ENCODE assay signal across 11 cellular contexts in the genomic region with DNA sequence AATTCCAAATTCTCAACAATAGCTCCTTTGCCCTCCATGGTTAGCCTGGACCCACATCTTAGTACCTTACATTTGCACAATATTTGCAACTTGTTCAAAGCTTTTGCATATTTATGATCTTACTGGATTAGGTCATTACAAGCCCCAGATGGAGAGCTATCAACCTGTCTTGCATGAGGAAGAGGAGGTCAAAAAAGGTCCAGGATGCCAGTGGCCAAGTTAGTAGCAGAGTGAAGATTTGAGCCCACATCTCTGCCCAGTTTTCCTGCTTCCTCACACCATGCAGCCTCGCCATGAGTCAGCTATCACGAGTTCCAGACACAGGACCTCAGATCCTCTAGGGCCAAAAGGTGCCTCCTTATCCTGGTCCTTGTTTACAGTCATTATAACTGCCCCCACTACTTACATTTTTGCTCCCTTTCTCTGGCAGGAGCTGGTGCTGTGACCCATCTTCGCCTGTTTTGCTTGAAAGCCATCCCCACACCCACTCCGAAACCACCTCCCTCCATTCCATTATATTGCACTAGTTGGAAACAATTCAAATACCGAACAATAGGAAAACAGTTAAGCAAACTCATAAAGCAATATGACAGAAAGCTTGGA.
DNase-seq lines count a peak whose midpoint lies in the region; ATAC-seq and TF ChIP-seq lines count a peak whose summit lies in the region.
"Had no signal": no experiment of that assay in that cellular context is flagged by ENCODE, and none has a peak within 500 bp of the region (broad histone marks: within the 10 kb centered on the region; RNA-seq: fewer than 3 reads in every experiment).

No MANE protein-coding gene starts in this region.

- H3K4me3 ChIP-seq in cardiac fibroblast (replicated peaks in 1 of 2; ENCODE audit: low read depth in 2 of 2, low read length in 2 of 2) = no peak overlapping the region
- H3K4me3 ChIP-seq: sigmoid colon had no signal

- peaks cover 25% of the 10 kb centered on the region for H3K4me1 Mint-ChIP-seq in nephron

- DNase-seq in CMK (ENCODE audit: low read depth) = peak; percentile 18
- peak; percentile 87 to 90 for DNase-seq in NCI-H526 (lab: John Stamatoyannopoulos, UW)
- DNase-seq in cardiac fibroblast (ENCODE audit: low read depth in 2 of 2) = peak; percentile 74 to 85
- no peak for DNase-seq in T1000 (lab: John Stamatoyannopoulos, UW)
- no peak for DNase-seq in NCI-H82 (lab: John Stamatoyannopoulos, UW)
- no peak for DNase-seq in 8988T
- DNase-seq: DND-41, sigmoid colon, T-helper 2 cell had no signal

- peak overlapping the region in 2 of 3 experiments; percentile 26 to 56 for H3K27ac Mint-ChIP-seq in nephron

- no peaks in the 10 kb centered on the region for H3K9me3 Mint-ChIP-seq in nephron

- no peak for ATAC-seq in GM21390 (IDR thresholded peaks at IDR 0.05; ENCODE audit: unreplicated experiment)

- H3K36me3 Mint-ChIP-seq in nephron (ENCODE audit: low read depth) = no peaks in the 10 kb centered on the region

- no peak for TF ChIP-seq CTCF in cardiac fibroblast (IDR thresholded peaks at IDR 0.05; ENCODE audit: low read depth, low read length)
- no peak for TF ChIP-seq CTCF in nephron (IDR thresholded peaks at IDR 0.05; ENCODE audit: unreplicated experiment in 3 of 3)

- peaks cover 6% of the 10 kb centered on the region for H3K27me3 Mint-ChIP-seq in nephron (ENCODE audit: low read depth)

- no peak overlapping the region for H3K4me3 Mint-ChIP-seq in nephron

Comparison
In these comparisons a context has a peak if more than half of its experiments do, and no peak if none do; other contexts are left out.
1. DNase-seq: peak in CMK (single experiment), NCI-H526 (2 of 2) and cardiac fibroblast (2 of 2); none in T1000 (single experiment), NCI-H82 (single experiment) and 8988T (single experiment).